In the genomic region with DNA sequence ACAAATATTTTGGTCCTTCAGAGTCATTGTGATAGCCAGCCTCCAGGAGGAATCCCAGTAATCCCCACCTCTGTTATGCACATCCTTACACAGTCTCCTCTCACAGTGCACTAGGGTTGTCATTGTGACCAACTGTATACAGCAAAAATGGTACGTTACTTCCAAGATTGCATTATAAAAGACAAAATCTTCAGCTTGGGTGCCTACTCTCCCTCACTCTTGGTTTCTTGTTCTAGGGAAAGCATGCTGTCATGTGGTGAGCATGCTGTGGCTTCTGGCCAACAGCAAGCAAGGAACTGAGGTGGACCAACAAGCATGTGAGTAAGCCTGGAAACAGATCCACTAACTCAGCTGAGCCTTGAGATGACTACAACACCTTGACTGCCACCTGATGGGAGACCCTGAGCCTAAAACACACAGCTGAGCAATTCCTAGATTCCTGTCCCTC, we compare ENCODE assay signal across 1 cellular context.
TF ChIP-seq lines count a peak whose summit lies in the region.

No MANE protein-coding gene starts in this region.

TF ChIP-seq in GM12878, 131 proteins besides CTCF, POLR2A, EP300 and RAD21:
- TF ChIP-seq FOS (IDR thresholded peaks at IDR 0.05; ENCODE audit: borderline replicate concordance, extremely low read depth, insufficient read length) (no peak), RUNX3 (IDR thresholded peaks at IDR 0.05; ENCODE audit: low read length) (peak; percentile 35; the same call in 1 of the 2 replicates), GABPA (IDR thresholded peaks at IDR 0.05; ENCODE audit: low read depth) (no peak)
